ENCODE assay signal across 15 cellular contexts in genomic region chr12:52906049-52906645, GRCh38. TPM values are rescaled to one million over a fixed set of nuclear protein-coding genes. Genes with fewer than 3 reads are reported as not detected.
A peak's percentile ranks its signal among the peaks of the same experiment; 100 is the strongest.
DNase-seq lines count a peak whose midpoint lies in the region; ATAC-seq and TF ChIP-seq lines count a peak whose summit lies in the region.
"Had no signal": no experiment of that assay in that cellular context is flagged by ENCODE, and none has a peak within 500 bp of the region (broad histone marks: within the 10 kb centered on the region; RNA-seq: fewer than 3 reads in every experiment).

No MANE protein-coding gene starts in this region.

- H3K27me3 Mint-ChIP-seq in H9 (ENCODE audit: low read depth): peaks cover 2% of the 10 kb centered on the region; the same call in 1 of the 2 replicates
- H3K27me3 Mint-ChIP-seq in chondrocyte (ENCODE audit: low read depth): no peaks in the 10 kb centered on the region

- H2BK5ac ChIP-seq in H9 (ENCODE audit: insufficient read length, low read length) (no peak overlapping the region), trophoblast cell (ENCODE audit: low read depth, low read length, poor library complexity) (peak overlapping the region; percentile 98)

- BruUV-seq in Panc1 (replicated peaks; lab: Mats Ljungman, UMichigan) (no TSS peak), OCI-LY7 (replicated peaks; lab: Mats Ljungman, UMichigan) (no TSS peak)

- H3T11ph ChIP-seq in H9 (ENCODE audit: low read length): no peak overlapping the region

- H3K9me3 Mint-ChIP-seq in H9 (no peaks in the 10 kb centered on the region; a peak in 1 of 5 replicates), chondrocyte (ENCODE audit: low read depth) (no peaks in the 10 kb centered on the region)
- H3K9me3 Mint-ChIP-seq: activated naive CD8-positive, alpha-beta T cell treated with anti-CD3 and anti-CD28 coated beads, Interleukin-2, amount 50 U/mL, for 24 hours; stimulated activated naive B cell treated with anti-CD40 and anti-IgM and Interleukin-4, amounts not matched to agents 10 μg/mL and 1 μg/mL and 100 μg/mL, for 72 hours had no signal

- H4K8ac ChIP-seq in H9 (replicated peaks; ENCODE audit: insufficient read length, low read depth, low read length): no peak overlapping the region
- H4K8ac ChIP-seq in trophoblast cell (ENCODE audit: low read depth, low read length): peak overlapping the region; percentile 19

- H3K79me2 ChIP-seq in H9 (ENCODE audit: insufficient read depth, low read length) (no peaks in the 10 kb centered on the region; the same call in 1 of the 2 replicates), trophoblast cell (ENCODE audit: control insufficient read depth, insufficient read depth, low read length, poor library complexity) (peaks cover 41% of the 10 kb centered on the region), OCI-LY7 (ENCODE audit: insufficient read depth, low read depth, low read length) (no peaks in the 10 kb centered on the region)

- no peak overlapping the region for H3K23ac ChIP-seq in H9 (ENCODE audit: insufficient read length, low read depth, low read length)
- H3K23ac ChIP-seq in trophoblast cell (ENCODE audit: low read length): no peak overlapping the region

- no peak overlapping the region for H3K4me2 ChIP-seq in H9 (ENCODE audit: insufficient read depth, insufficient read length, low read length)
- H3K4me2 ChIP-seq in trophoblast cell (ENCODE audit: low read length): no peak overlapping the region
- H3K4me2 ChIP-seq in OCI-LY7 (ENCODE audit: low read length): no peak overlapping the region

- ATAC-seq in Panc1: no peak
- ATAC-seq in GM21619 (IDR thresholded peaks at IDR 0.05; ENCODE audit: unreplicated experiment): no peak
- ATAC-seq: activated naive CD8-positive, alpha-beta T cell treated with anti-CD3 and anti-CD28 coated beads, Interleukin-2, amount 50 U/mL, for 24 hours; stimulated activated naive B cell treated with anti-CD40 and anti-IgM and Interleukin-4, amounts not matched to agents 10 μg/mL and 1 μg/mL and 100 μg/mL, for 72 hours had no signal

- H3K4me1 ChIP-seq in H9 (ENCODE audit: insufficient read depth, low read length) (peaks cover 28% of the 10 kb centered on the region; the same call in 1 of the 2 replicates), Panc1 (ENCODE audit: control insufficient read depth, insufficient read depth, low read length) (peaks cover 52% of the 10 kb centered on the region), trophoblast cell (ENCODE audit: control insufficient read depth in 1 of 2, insufficient read depth in 2 of 2, low read length in 2 of 2) (peaks cover 44 to 49% of the 10 kb centered on the region in 2 experiments), OCI-LY7 (ENCODE audit: insufficient read depth, low read length, poor library complexity, severe bottlenecking) (peaks cover 28% of the 10 kb centered on the region)

- H3K23me2 ChIP-seq in H9 (ENCODE audit: insufficient read length, low read depth, low read length, poor library complexity, severe bottlenecking): peaks cover 3% of the 10 kb centered on the region

- POLR2A ChIA-PET in Panc1 (lab: Charles Lee): interaction anchor here (0.6 to 2.3 kb wide), 5 partner anchors 10 to 702 kb away, joined by 3 to 16 read pairs (median 6); no protein-coding TSS in a partner anchor
- POLR2A ChIA-PET in OCI-LY7 (lab: Charles Lee): no interaction called here

- H2AFZ ChIP-seq in H9 (ENCODE audit: low read length): no peak overlapping the region
- H2AFZ ChIP-seq in trophoblast cell (ENCODE audit: insufficient read depth, low read length, poor library complexity): peak overlapping the region; percentile 31
- no peak overlapping the region for H2AFZ ChIP-seq in OCI-LY7 (ENCODE audit: low read length)

- H2BK15ac ChIP-seq in H9 (ENCODE audit: low read depth, low read length): no peak overlapping the region

- H4K20me1 ChIP-seq in H9 (ENCODE audit: control insufficient read depth, insufficient read depth, insufficient read length) (no peaks in the 10 kb centered on the region), OCI-LY7 (ENCODE audit: insufficient read depth, low read length) (no peaks in the 10 kb centered on the region)

- H3K9me3 ChIP-seq in H9 (ENCODE audit: control insufficient read depth, low read depth, low read length) (no peaks in the 10 kb centered on the region), Panc1 (ENCODE audit: control insufficient read depth, insufficient read depth, low read depth, low read length) (no peaks in the 10 kb centered on the region), trophoblast cell (ENCODE audit: insufficient read depth, low read depth, low read length) (no peaks in the 10 kb centered on the region), OCI-LY7 (ENCODE audit: low read length) (no peaks in the 10 kb centered on the region)

- H3K4ac ChIP-seq in H9 (ENCODE audit: low read depth, low read length): no peak overlapping the region
- H3K4ac ChIP-seq in trophoblast cell (ENCODE audit: low read depth, low read length): peak overlapping the region; percentile 93

- no peak overlapping the region for H2BK20ac ChIP-seq in H9 (ENCODE audit: low read depth, low read length, poor library complexity, severe bottlenecking)

- H2BK12ac ChIP-seq in H9 (ENCODE audit: insufficient read length, low read depth, low read length) (no peak overlapping the region), trophoblast cell (ENCODE audit: low read length) (peak overlapping the region; percentile 91)

- H3K9ac ChIP-seq in H9 (ENCODE audit: extremely low read depth, insufficient read length, low read length): no peak overlapping the region
- no peak overlapping the region for H3K9ac ChIP-seq in trophoblast cell (ENCODE audit: low read length)

- H3K4me3 ChIP-seq in Panc1 (ENCODE audit: low read depth in 2 of 2, low read length in 2 of 2) (no peak overlapping the region), trophoblast cell (ENCODE audit: low read depth, low read length) (no peak overlapping the region), OCI-LY7 (ENCODE audit: low read depth, low read length, poor library complexity, severe bottlenecking) (no peak overlapping the region)

- no peaks in the 10 kb centered on the region for H3K9me2 ChIP-seq in OCI-LY7 (ENCODE audit: insufficient read depth, low read length)

- H3K36me3 ChIP-seq in Panc1 (ENCODE audit: control insufficient read depth, insufficient read depth, low read length) (peaks cover 5% of the 10 kb centered on the region), trophoblast cell (ENCODE audit: control insufficient read depth in 1 of 2, insufficient read depth in 2 of 2, low read length in 2 of 2) (peaks cover 20 to 21% of the 10 kb centered on the region in 2 experiments), OCI-LY7 (ENCODE audit: insufficient read depth, low read length) (no peaks in the 10 kb centered on the region)

- H3K14ac ChIP-seq in H9 (ENCODE audit: insufficient read depth, low read length) (no peak overlapping the region; the same call in 1 of the 2 replicates), trophoblast cell (ENCODE audit: low read length) (peak overlapping the region; percentile 95)

- H2BK120ac ChIP-seq in H9 (ENCODE audit: low read depth, low read length, poor library complexity, severe bottlenecking): no peak overlapping the region
- H2BK120ac ChIP-seq in trophoblast cell (ENCODE audit: insufficient read depth, low read length, poor library complexity): peak overlapping the region; percentile 98

- no peak overlapping the region for H4K12ac ChIP-seq in trophoblast cell (ENCODE audit: low read depth, low read length)

- H3K4me3 Mint-ChIP-seq in H9 (peak overlapping the region in 1 of 2 experiments; percentile 96; a peak in 2 of 5 replicates), chondrocyte (ENCODE audit: unreplicated experiment) (no peak overlapping the region)
- H3K4me3 Mint-ChIP-seq: activated naive CD8-positive, alpha-beta T cell treated with anti-CD3 and anti-CD28 coated beads, Interleukin-2, amount 50 U/mL, for 24 hours; CD14-positive monocyte; stimulated activated naive B cell treated with anti-CD40 and anti-IgM and Interleukin-4, amounts not matched to agents 10 μg/mL and 1 μg/mL and 100 μg/mL, for 72 hours had no signal

- H3K27ac ChIP-seq in H9 (ENCODE audit: insufficient read length, low read depth, low read length) (no peak overlapping the region), Panc1 (ENCODE audit: low read length) (peak overlapping the region; percentile 81), epithelial cell of prostate (no peak overlapping the region), trophoblast cell (ENCODE audit: low read depth, low read length) (peak overlapping the region; percentile 97), OCI-LY7 (ENCODE audit: low read depth, low read length, poor library complexity, severe bottlenecking) (no peak overlapping the region)

- H2AK5ac ChIP-seq in H9 (ENCODE audit: insufficient read length, low read length) (no peak overlapping the region), trophoblast cell (ENCODE audit: low read length) (peak overlapping the region; percentile 97)

- H3K18ac ChIP-seq in H9 (ENCODE audit: insufficient read length, low read depth, low read length) (no peak overlapping the region), trophoblast cell (ENCODE audit: low read length) (peak overlapping the region; percentile 94)

- no peaks in the 10 kb centered on the region for H3K27me3 ChIP-seq in H9 (ENCODE audit: insufficient read depth, low read length)
- no peaks in the 10 kb centered on the region for H3K27me3 ChIP-seq in Panc1 (ENCODE audit: control insufficient read depth, insufficient read depth, low read length)
- H3K27me3 ChIP-seq in trophoblast cell (ENCODE audit: insufficient read depth, low read length): no peaks in the 10 kb centered on the region

- intact Hi-C loops in Panc1 (cut with micrococcal nuclease; ENCODE audit: unreplicated experiment) (no loop called here), OCI-LY7 (cut with micrococcal nuclease; ENCODE audit: unreplicated experiment) (loop anchor here (10.0 kb wide), 1 partner anchor 941 kb away; no protein-coding TSS in a partner anchor)

- H3K27ac Mint-ChIP-seq in H9 (peak overlapping the region in 1 of 3 experiments; percentile 32; a peak in 2 of 7 replicates), chondrocyte (ENCODE audit: unreplicated experiment) (no peak overlapping the region)
- H3K27ac Mint-ChIP-seq: activated naive CD8-positive, alpha-beta T cell treated with anti-CD3 and anti-CD28 coated beads, Interleukin-2, amount 50 U/mL, for 24 hours; stimulated activated naive B cell treated with anti-CD40 and anti-IgM and Interleukin-4, amounts not matched to agents 10 μg/mL and 1 μg/mL and 100 μg/mL, for 72 hours had no signal

- H3K79me1 ChIP-seq in H9 (ENCODE audit: insufficient read depth, low read depth, low read length, poor library complexity, severe bottlenecking) (no peaks in the 10 kb centered on the region), trophoblast cell (ENCODE audit: low read length) (peaks cover 57% of the 10 kb centered on the region)

- DNase-seq in H9 (peak; percentile 39), Panc1 (ENCODE audit: low read depth, low spot score) (no peak), epithelial cell of prostate (ENCODE audit: low read depth, low spot score) (peak; percentile 46), trophoblast cell (no peak), chondrocyte (ENCODE audit: low spot score) (no peak), OCI-LY7 (ENCODE audit: low spot score) (no peak), SIG-M5 treated with dmso at 0.1 percent for 504 hours (lab: John Stamatoyannopoulos, UW; ENCODE audit: unreplicated experiment) (no peak)
- DNase-seq: activated naive CD8-positive, alpha-beta T cell treated with anti-CD3 and anti-CD28 coated beads, Interleukin-2, amount 50 U/mL, for 24 hours; cortex of kidney; H7; stimulated activated CD4-positive, alpha-beta T cell treated with anti-CD3 and anti-CD28 coated beads, Interleukin-4, amount 100 ng/mL, for 1 hour; stimulated activated naive B cell treated with anti-CD40 and anti-IgM and Interleukin-4, amounts not matched to agents 10 μg/mL and 1 μg/mL and 100 μg/mL, for 72 hours had no signal

- CTCF ChIA-PET in Panc1 (lab: Charles Lee) (interaction anchor here (1.6 to 2.7 kb wide), 3 partner anchors 19 to 74 kb away, joined by 5 to 22 read pairs (median 11); no protein-coding TSS in a partner anchor), OCI-LY7 (lab: Charles Lee; ENCODE audit: unreplicated experiment) (no interaction called here)

- H3K56ac ChIP-seq in H9 (ENCODE audit: insufficient read length, low read depth, low read length): no peak overlapping the region

- peaks cover 53 to 60% of the 10 kb centered on the region in 2 experiments for H3K4me1 Mint-ChIP-seq in H9
- peaks cover 15% of the 10 kb centered on the region for H3K4me1 Mint-ChIP-seq in chondrocyte (ENCODE audit: low read depth)

- in situ Hi-C loops in Panc1 (cut with HindIII; ENCODE audit: low pct_unique_long_range_greater_than_20kb, low sequenced_read_pairs): no loop called here

- no peak overlapping the region for H4K5ac ChIP-seq in H9 (ENCODE audit: insufficient read length, low read depth, low read length)

- WGBS in H9 (ENCODE audit: extremely low coverage, insufficient read length, low lambda C conversion rate): no CpG with 5 or more reads among the region's 10 CpGs
- no CpG with 5 or more reads among the region's 10 CpGs for WGBS in trophoblast cell (ENCODE audit: extremely low coverage, insufficient coverage, insufficient read length)

- H4K91ac ChIP-seq in H9 (ENCODE audit: insufficient read length, low read depth, low read length): no peak overlapping the region
- peak overlapping the region; percentile 99 for H4K91ac ChIP-seq in trophoblast cell (ENCODE audit: low read depth, low read length)

- no peak for TF ChIP-seq CTCF in H9 (conservative IDR thresholded peaks at IDR 0.05)
- no peak for TF ChIP-seq CTCF in Panc1 (IDR thresholded peaks at IDR 0.05)
- TF ChIP-seq CTCF in chondrocyte (IDR thresholded peaks at IDR 0.05): no peak
- TF ChIP-seq CTCF in OCI-LY7 (conservative IDR thresholded peaks at IDR 0.05; ENCODE audit: low read length): no peak

- peaks cover 10 to 13% (median 11%) of the 10 kb centered on the region in 3 experiments for H3K36me3 Mint-ChIP-seq in H9 (ENCODE audit: insufficient read depth in 1 of 3, low read depth in 3 of 3)
- H3K36me3 Mint-ChIP-seq in chondrocyte (ENCODE audit: low read depth): no peaks in the 10 kb centered on the region
- H3K36me3 Mint-ChIP-seq: CD14-positive monocyte; stimulated activated naive B cell treated with anti-CD40 and anti-IgM and Interleukin-4, amounts not matched to agents 10 μg/mL and 1 μg/mL and 100 μg/mL, for 72 hours had no signal

RNA-seq across cellular contexts. Expression of gene KRT8, which starts 1.3 kb away (rescaled TPM):
- total RNA-seq in H9 (2021) (244 and 247 TPM in 2 replicates), Panc1 (2021; ENCODE audit: unreplicated experiment) (6,125 TPM), chondrocyte (11.3 to 15.7 TPM (median 13.0 TPM) in 3 replicates), OCI-LY7 (2022) (0.89 TPM in 2 replicates)
- 7,157 TPM for polyA plus RNA-seq in Panc1 (2012; ENCODE audit: insufficient read length)
- polyA plus RNA-seq in trophoblast cell (2013): 5,322 and 5,443 TPM in 2 replicates
- 0.16 TPM in 1 of 2 replicates, not detected in the other for total RNA-seq in OCI-LY7 (2014; rRNA removed; shearing (Covaris generic))

RNA-seq across cellular contexts. Expression of gene KRT18, which starts 42.8 kb away (rescaled TPM):
- total RNA-seq in H9 (2021) (245 and 263 TPM in 2 replicates), Panc1 (2021; ENCODE audit: unreplicated experiment) (4,079 TPM), chondrocyte (44.7 to 173 TPM (median 172 TPM) in 3 replicates), OCI-LY7 (2022) (not detected in 2 replicates)
- 4,352 TPM for polyA plus RNA-seq in Panc1 (2012; ENCODE audit: insufficient read length)
- 4,184 and 4,236 TPM in 2 replicates for polyA plus RNA-seq in trophoblast cell (2013)
- total RNA-seq in OCI-LY7 (2014; rRNA removed; shearing (Covaris generic)): not detected in 2 replicates

RNA-seq across cellular contexts. Expression of gene KRT78, which starts 57.4 kb away (rescaled TPM):
- not detected in 2 replicates for total RNA-seq in H9 (2021)
- not detected for total RNA-seq in Panc1 (2021; ENCODE audit: unreplicated experiment)
- not detected for polyA plus RNA-seq in Panc1 (2012; ENCODE audit: insufficient read length)
- polyA plus RNA-seq in trophoblast cell (2013): 0.10 TPM in 1 of 2 replicates, not detected in the other
- total RNA-seq in chondrocyte: not detected in 3 replicates
- total RNA-seq in OCI-LY7 (2014; rRNA removed; shearing (Covaris generic)): not detected in 2 replicates
- not detected in 2 replicates for total RNA-seq in OCI-LY7 (2022)
- total RNA-seq: H7, mesenteric fat pad had no signal
- polyA plus RNA-seq: CD14-positive monocyte had no signal

Comparison
In these comparisons a context has a peak if more than half of its experiments do, and no peak if none do; other contexts are left out.
1. DNase-seq: peak in H9 (single experiment) and epithelial cell of prostate (single experiment); none in Panc1 (single experiment), trophoblast cell (0 of 2), chondrocyte (single experiment), OCI-LY7 (single experiment) and SIG-M5 treated with dmso at 0.1 percent for 504 hours (single experiment).
2. H3K27ac ChIP-seq: peak in Panc1 (single experiment) and trophoblast cell (single experiment); none in H9 (single experiment), epithelial cell of prostate (single experiment) and OCI-LY7 (single experiment).
3. RNA of gene KRT8, which starts 1.3 kb away (total RNA-seq): 6,125 TPM in Panc1 (single experiment); 244 to 247 TPM in H9, 11.3 to 15.7 TPM in chondrocyte and 0.16 to 0.89 TPM in OCI-LY7; every median in the first group is over 10 times any median in the second.
4. RNA of gene KRT18, which starts 42.8 kb away (total RNA-seq): 4,079 TPM in Panc1 (single experiment), 245 to 263 TPM in H9 and 44.7 to 173 TPM in chondrocyte; not detected in OCI-LY7; every median in the first group is over 10 times any median in the second.